ENCODE assay signal across 19 cellular contexts in genomic region chr12:54697836-54698235, GRCh38.
"Had no signal": no experiment of that assay in that cellular context is flagged by ENCODE, and none has a peak within 500 bp of the region (broad histone marks: within the 10 kb centered on the region; RNA-seq: fewer than 3 reads in every experiment).

No MANE protein-coding gene starts in this region.

- H3K36me3 Mint-ChIP-seq: memory B cell, mesothelial cell of epicardium, natural killer cell, neural progenitor cell had no signal

- H3K9me3 Mint-ChIP-seq: memory B cell; mesothelial cell of epicardium; natural killer cell; neural progenitor cell; stimulated activated naive CD8-positive, alpha-beta T cell treated with anti-CD3 and anti-CD28 coated beads, Interleukin-15, amount 100 ng/mL, for 72 hours had no signal

- H3K27ac Mint-ChIP-seq: endodermal cell, memory B cell, mesothelial cell of epicardium, natural killer cell had no signal

- H3K4me3 Mint-ChIP-seq: endodermal cell; memory B cell; mesothelial cell of epicardium; natural killer cell; neural progenitor cell; stimulated activated naive CD8-positive, alpha-beta T cell treated with anti-CD3 and anti-CD28 coated beads, Interleukin-15, amount 100 ng/mL, for 72 hours had no signal

- DNase-seq: effector CD4-positive, alpha-beta T cell; endodermal cell; erythroblast; foreskin keratinocyte; kidney; left cardiac atrium; left ventricle myocardium inferior; lower lobe of right lung; natural killer cell; nucleus accumbens; ovary; right cardiac atrium; stimulated activated CD4-positive, alpha-beta T cell treated with anti-CD3 and anti-CD28 coated beads, Interleukin-2, amount 100 ng/mL, for 48 hours; stimulated activated naive CD8-positive, alpha-beta T cell treated with anti-CD3 and anti-CD28 coated beads, Interleukin-15, amount 100 ng/mL, for 72 hours; testis; upper lobe of right lung had no signal

- H3K4me1 Mint-ChIP-seq: memory B cell; natural killer cell; stimulated activated naive CD8-positive, alpha-beta T cell treated with anti-CD3 and anti-CD28 coated beads, Interleukin-15, amount 100 ng/mL, for 72 hours had no signal

- ATAC-seq: left cardiac atrium; lower lobe of right lung; natural killer cell; right cardiac atrium; stimulated activated naive CD8-positive, alpha-beta T cell treated with anti-CD3 and anti-CD28 coated beads, Interleukin-15, amount 100 ng/mL, for 72 hours; upper lobe of right lung had no signal
